Comparison of ENCODE assay signal across 20 cellular contexts in genomic region chr12:102468261-102468940, GRCh38. TPM values are rescaled to one million over a fixed set of nuclear protein-coding genes. Genes with fewer than 3 reads are reported as not detected.
"Had no signal": no experiment of that assay in that cellular context is flagged by ENCODE, and none has a peak within 500 bp of the region (broad histone marks: within the 10 kb centered on the region; RNA-seq: fewer than 3 reads in every experiment).

No MANE protein-coding gene starts in this region.

- H3K4me1 ChIP-seq: foreskin keratinocyte, suprapubic skin, upper lobe of left lung had no signal

- H3K36me3 ChIP-seq: lower lobe of right lung, suprapubic skin, upper lobe of left lung had no signal

- DNase-seq: activated CD4-positive, alpha-beta T cell treated with anti-CD3 and anti-CD28 coated beads, Interleukin-2, amount 10 ng/mL, durations not matched to agents 24 days and 14 days; activated CD4-positive, CD25-positive, alpha-beta regulatory T cell; activated CD8-positive, alpha-beta memory T cell treated with anti-CD3 and anti-CD28 coated beads, Interleukin-2, amount 50 U/mL, for 48 hours; activated gamma-delta T cell treated with Interleukin-2 at 50 U/mL for 16 hours; activated T-cell treated with anti-CD3 and anti-CD28 coated beads, Interleukin-2, amount 50 U/mL, for 72 hours; amygdala; effector CD8-positive, alpha-beta T cell; foreskin keratinocyte; glutamatergic neuron; left cardiac atrium; lower lobe of right lung; nephron progenitor cell; occipital lobe; right cardiac atrium; stimulated activated CD4-positive, alpha-beta T cell treated with anti-CD3 and anti-CD28 coated beads, Interleukin-15, amount 100 ng/mL, for 24 hours; stimulated activated CD4-positive, alpha-beta T cell treated with anti-CD3 and anti-CD28 coated beads, Interleukin-4, amount 100 ng/mL, for 1 hour; stimulated activated naive CD4-positive, alpha-beta T cell; upper lobe of left lung had no signal

- H3K27ac ChIP-seq: foreskin keratinocyte, lower lobe of right lung, skin epidermis, suprapubic skin, upper lobe of left lung had no signal

- H3K9me3 ChIP-seq: lower lobe of right lung, suprapubic skin, upper lobe of left lung had no signal

- H3K27me3 ChIP-seq: foreskin keratinocyte, suprapubic skin, upper lobe of left lung had no signal

- ATAC-seq: activated T-cell treated with anti-CD3 and anti-CD28 coated beads, Interleukin-2, amount 50 U/mL, for 72 hours; foreskin keratinocyte; left cardiac atrium; lower lobe of right lung; right cardiac atrium had no signal

- H3K4me3 ChIP-seq: lower lobe of right lung, skin epidermis, suprapubic skin, upper lobe of left lung had no signal

RNA-seq across cellular contexts. Expression of gene IGF1, which starts 12.0 kb away (rescaled TPM):
- total RNA-seq: foreskin keratinocyte had no signal
- polyA plus RNA-seq: foreskin keratinocyte had no signal
